Comparison of ENCODE assay signal across 24 cellular contexts in the genomic region with DNA sequence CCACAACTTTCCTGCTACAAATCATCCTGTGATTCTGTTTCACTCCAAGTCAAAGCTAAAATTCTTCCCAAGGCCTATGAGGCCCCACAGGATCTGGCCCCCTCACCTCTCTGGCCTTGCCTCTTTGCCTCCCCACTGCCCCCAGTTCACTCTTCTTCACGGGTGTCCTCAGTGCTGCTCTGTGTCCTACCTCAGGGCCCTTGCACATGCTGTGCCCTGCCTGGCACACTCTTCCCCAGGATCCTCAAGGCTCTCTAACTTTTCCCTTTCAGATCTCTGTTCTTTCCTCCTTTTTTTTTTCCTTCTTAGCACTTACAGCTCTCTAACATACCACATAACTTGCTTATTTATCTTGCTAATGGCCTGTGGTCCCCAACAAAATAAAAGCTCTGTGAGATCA. TPM values are rescaled to one million over a fixed set of nuclear protein-coding genes. Genes with fewer than 3 reads are reported as not detected.
A peak's percentile ranks its signal among the peaks of the same experiment; 100 is the strongest.
DNase-seq lines count a peak whose midpoint lies in the region; ATAC-seq, FAIRE-seq and TF ChIP-seq lines count a peak whose summit lies in the region.
"Had no signal": no experiment of that assay in that cellular context is flagged by ENCODE, and none has a peak within 500 bp of the region (broad histone marks: within the 10 kb centered on the region; RNA-seq: fewer than 3 reads in every experiment).

No MANE protein-coding gene starts in this region.

- no peaks in the 10 kb centered on the region for H3K36me3 Mint-ChIP-seq in CD4-positive, alpha-beta T cell (ENCODE audit: low read depth)
- no peaks in the 10 kb centered on the region for H3K36me3 Mint-ChIP-seq in T-helper 17 cell (ENCODE audit: low read depth)
- H3K36me3 Mint-ChIP-seq: CD14-positive monocyte had no signal

- H3K27ac Mint-ChIP-seq in CD4-positive, alpha-beta T cell, result peak overlapping the region; percentile 46
- H3K27ac Mint-ChIP-seq in T-helper 17 cell, result peak overlapping the region; percentile 56

- FAIRE-seq in kidney (lab: Jason Lieb, UNC), result no peak
- FAIRE-seq: GM12878, GM19239, HTR-8/SVneo, K562 had no signal

- TF ChIP-seq EP300 in tibial nerve (IDR thresholded peaks at IDR 0.05), result no peak

- H3K4me3 ChIP-seq in HEK293 (ENCODE audit: low read depth, low read length) (no peak overlapping the region), kidney (ENCODE audit: low read length in 2 of 2) (no peak overlapping the region), tibial nerve (no peak overlapping the region)
- H3K4me3 ChIP-seq: BLaER1, GM12878, HAP-1, K562 had no signal

- CTCF ChIA-PET in CD4-positive, alpha-beta T cell (lab: Charles Lee), result no interaction called here
- CTCF ChIA-PET in HEK293 (lab: Yijun Ruan, JAX), result interaction anchor here (0.6 to 1.3 kb wide), 4 partner anchors 29 to 113 kb away, joined by 3 to 5 read pairs (median 3); no protein-coding TSS in a partner anchor

- WGBS in tibial nerve, 2 donors, result 56 to 62% methylated on average over 1 of the region's 1 CpG

- no peak overlapping the region for H3K9ac ChIP-seq in kidney (ENCODE audit: low read length in 2 of 2)
- H3K9ac ChIP-seq: BLaER1 had no signal

- POLR2A ChIA-PET in CD4-positive, alpha-beta T cell (lab: Charles Lee), result no interaction called here
- POLR2A ChIA-PET in HEK293 (lab: Yijun Ruan, JAX), result no interaction called here

- peaks cover 25% of the 10 kb centered on the region for H3K4me1 Mint-ChIP-seq in CD4-positive, alpha-beta T cell (ENCODE audit: low read depth)
- peaks cover 20% of the 10 kb centered on the region for H3K4me1 Mint-ChIP-seq in T-helper 17 cell

- no peaks in the 10 kb centered on the region for H3K27me3 ChIP-seq in CD4-positive, alpha-beta T cell (ENCODE audit: control insufficient read depth, insufficient read depth, low read length)
- H3K27me3 ChIP-seq in tibial nerve, result peaks cover 0 to 21% of the 10 kb centered on the region in 2 donors
- H3K27me3 ChIP-seq: BLaER1 had no signal

- H3K27ac ChIP-seq in CD4-positive, alpha-beta T cell (ENCODE audit: low read depth, low read length), result no peak overlapping the region
- H3K27ac ChIP-seq in HEK293 (ENCODE audit: extremely low read depth, low read depth, low read length) (no peak overlapping the region), kidney (ENCODE audit: low read depth in 2 of 2, low read length in 2 of 2) (no peak overlapping the region), tibial nerve (no peak overlapping the region)
- H3K27ac ChIP-seq: BLaER1 had no signal

- H3K36me3 ChIP-seq in HEK293 (ENCODE audit: control insufficient read depth in 2 of 2, insufficient read depth in 1 of 2, low read length in 2 of 2) (no peaks in the 10 kb centered on the region), kidney (ENCODE audit: control insufficient read depth in 1 of 2, insufficient read depth in 2 of 2, low read length in 2 of 2) (no peaks in the 10 kb centered on the region), tibial nerve (no peaks in the 10 kb centered on the region)
- H3K36me3 ChIP-seq: HAP-1 had no signal

- DNase-seq in CD4-positive, alpha-beta T cell, result no peak
- DNase-seq in T-helper 17 cell (no peak), kidney (peak; percentile 16), tibial nerve (ENCODE audit: low spot score in 2 of 2) (no peak), SIG-M5 treated with dmso at 0.1 percent for 504 hours (lab: John Stamatoyannopoulos, UW; ENCODE audit: unreplicated experiment) (no peak), DMS153 treated with DMSO at 0.1 percent for 48 hours (lab: John Stamatoyannopoulos, UW; ENCODE audit: unreplicated experiment) (no peak)
- DNase-seq in activated CD8-positive, alpha-beta memory T cell treated with anti-CD3 and anti-CD28 coated beads, Interleukin-2, amount 50 U/mL, for 4 hours, result no peak
- DNase-seq: 8988T, DMS153, DMS79 treated with DMSO at 0.1 percent for 48 hours, EL, IMR-90 had no signal

- no peaks in the 10 kb centered on the region for H3K9me3 ChIP-seq in CD4-positive, alpha-beta T cell (ENCODE audit: control insufficient read depth, low read length)
- H3K9me3 ChIP-seq in HEK293 (ENCODE audit: control insufficient read depth, insufficient read depth, low read depth, low read length) (no peaks in the 10 kb centered on the region), T-helper 17 cell (ENCODE audit: control insufficient read depth, low read length, poor library complexity, severe bottlenecking) (no peaks in the 10 kb centered on the region), kidney (ENCODE audit: control insufficient read depth in 1 of 2, low read length in 2 of 2) (no peaks in the 10 kb centered on the region), tibial nerve (no peaks in the 10 kb centered on the region)
- H3K9me3 ChIP-seq: BLaER1, HAP-1 had no signal

- H3K9me3 Mint-ChIP-seq in CD4-positive, alpha-beta T cell, result no peaks in the 10 kb centered on the region

- intact Hi-C loops in CD4-positive, alpha-beta T cell (cut with DNase I, micrococcal nuclease), result loop anchor here in 1 of 2 experiments (5.0 kb wide), 1 partner anchor 66 kb away; no protein-coding TSS in a partner anchor
- intact Hi-C loops in kidney (cut with DNase I), result no loop called here

- no peak for TF ChIP-seq POLR2A in tibial nerve (IDR thresholded peaks at IDR 0.05)

- ATAC-seq in CD4-positive, alpha-beta T cell (ENCODE audit: poor library complexity), result no peak
- ATAC-seq in T-helper 17 cell, result no peak
- ATAC-seq: K562 had no signal

- H3K27me3 Mint-ChIP-seq in CD4-positive, alpha-beta T cell, result no peaks in the 10 kb centered on the region
- H3K27me3 Mint-ChIP-seq in T-helper 17 cell, result no peaks in the 10 kb centered on the region

- no peak for TF ChIP-seq CTCF in CD4-positive, alpha-beta T cell (IDR thresholded peaks at IDR 0.05)
- TF ChIP-seq CTCF in HEK293 (tag by site-specific recombination; IDR thresholded peaks at IDR 0.05), result no peak
- no peak for TF ChIP-seq CTCF in kidney (IDR thresholded peaks at IDR 0.05; ENCODE audit: borderline replicate concordance, extremely low read depth, insufficient read depth)
- no peak for TF ChIP-seq CTCF in tibial nerve (IDR thresholded peaks at IDR 0.05)

- H3K4me3 Mint-ChIP-seq in CD4-positive, alpha-beta T cell, result no peak overlapping the region
- no peak overlapping the region for H3K4me3 Mint-ChIP-seq in T-helper 17 cell
- H3K4me3 Mint-ChIP-seq: CD14-positive monocyte had no signal

- H3K4me1 ChIP-seq in HEK293 (ENCODE audit: control insufficient read depth, insufficient read depth, low read length), result no peaks in the 10 kb centered on the region
- peaks cover 0 to 2% of the 10 kb centered on the region in 2 donors for H3K4me1 ChIP-seq in kidney (ENCODE audit: control insufficient read depth in 1 of 2, insufficient read depth in 1 of 2, low read depth in 1 of 2, low read length in 2 of 2)
- peaks cover 0 to 5% (median 0%) of the 10 kb centered on the region in 4 donors for H3K4me1 ChIP-seq in tibial nerve
- H3K4me1 ChIP-seq: HAP-1 had no signal

TF ChIP-seq in HEK293, 187 proteins besides CTCF, POLR2A, EP300 and RAD21:
- TF ChIP-seq ZEB2 (tag by site-specific recombination; IDR thresholded peaks at IDR 0.05) (no peak), ZNF623 (tag by site-specific recombination; IDR thresholded peaks at IDR 0.05) (peak; percentile 97)

RNA-seq across cellular contexts. Expression of gene RASAL1, which starts 29.2 kb away (rescaled TPM):
- 1 to 10 TPM; 1.2 to 2.7 TPM for total RNA-seq in CD4-positive, alpha-beta T cell
- under 1 TPM; 0.15 to 0.89 TPM for total RNA-seq in T-helper 17 cell
- 58.3 TPM for total RNA-seq in kidney
- 23.5 TPM for polyA plus RNA-seq in kidney (ENCODE audit: insufficient read depth, low read depth, low replicate concordance)
- 1 to 10 TPM in 3 of 4 donors, under 1 TPM in 1; 0.87 to 5.2 (median 3.3) TPM for total RNA-seq in tibial nerve
- total RNA-seq: IMR-90 had no signal
- polyA plus RNA-seq: AG04450, CD14-positive monocyte, IMR-90 had no signal

RNA-seq across cellular contexts. Expression of gene CFAP73, which starts 43.2 kb away (rescaled TPM):
- 1 to 10 TPM in 1 of 2 experiments, under 1 TPM in 1; 0.92 to 1.2 TPM for total RNA-seq in CD4-positive, alpha-beta T cell
- total RNA-seq in T-helper 17 cell (not detected), kidney (2.4 TPM), tibial nerve (not detected)
- 0.52 TPM for polyA plus RNA-seq in kidney (ENCODE audit: insufficient read depth, low read depth, low replicate concordance)
- total RNA-seq: A673, G401, H4, IMR-90, K562 had no signal
- polyA plus RNA-seq: AG04450, GM12878, IMR-90, K562 had no signal

RNA-seq across cellular contexts. Expression of gene DTX1, which starts 49.8 kb away (rescaled TPM):
- 10 to 100 TPM; 14.0 to 14.2 TPM for total RNA-seq in CD4-positive, alpha-beta T cell
- 10 to 100 TPM; 20.7 to 27.7 TPM for total RNA-seq in T-helper 17 cell
- total RNA-seq in kidney, result 4.9 TPM
- polyA plus RNA-seq in kidney (ENCODE audit: insufficient read depth, low read depth, low replicate concordance), result 7.3 TPM
- total RNA-seq in tibial nerve, result 10 to 100 TPM; 17.3 to 38.1 (median 25.4) TPM
- total RNA-seq: IMR-90, K562 had no signal
- polyA plus RNA-seq: IMR-90, K562 had no signal
